ENCODE assay signal across 13 cellular contexts in the genomic region with DNA sequence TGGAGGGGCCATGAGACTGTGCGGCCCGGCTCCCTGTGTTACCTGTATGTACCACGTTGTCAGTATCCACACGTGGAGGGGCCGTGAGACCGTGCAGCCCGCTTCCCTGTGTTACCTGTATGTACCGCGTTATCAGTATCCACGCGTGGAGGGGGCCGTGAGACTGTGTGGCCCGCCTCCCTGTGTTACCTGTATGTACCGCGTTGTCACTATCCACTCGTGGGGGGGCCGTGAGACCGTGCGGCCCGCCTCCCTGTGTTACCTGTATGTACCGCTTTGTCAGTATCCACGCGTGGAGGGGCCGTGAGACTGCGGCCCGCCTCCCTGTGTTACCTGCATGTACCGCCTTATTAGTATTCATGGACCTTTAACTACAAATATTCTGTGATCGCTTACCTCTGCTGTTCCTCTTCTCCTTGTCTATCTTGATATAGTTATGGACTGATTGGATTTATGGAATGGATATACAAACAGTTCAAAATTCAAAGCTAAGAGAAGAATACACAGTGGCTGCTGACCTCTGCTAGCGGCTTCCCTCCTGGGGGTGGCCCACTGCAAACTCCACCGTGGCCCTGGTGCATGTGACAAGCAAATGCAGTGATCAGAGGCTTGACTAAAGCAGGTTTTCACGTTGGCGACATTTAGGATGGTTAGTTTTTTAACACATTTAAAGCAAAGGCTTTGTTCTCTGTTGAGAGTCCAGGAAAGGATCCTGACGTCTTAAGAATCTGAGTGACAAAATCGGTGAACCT. TPM values are rescaled to one million over a fixed set of nuclear protein-coding genes. Genes with fewer than 3 reads are reported as not detected.
A peak's percentile ranks its signal among the peaks of the same experiment; 100 is the strongest.
DNase-seq lines count a peak whose midpoint lies in the region; ATAC-seq and TF ChIP-seq lines count a peak whose summit lies in the region.
"Had no signal": no experiment of that assay in that cellular context is flagged by ENCODE, and none has a peak within 500 bp of the region (broad histone marks: within the 10 kb centered on the region; RNA-seq: fewer than 3 reads in every experiment).

No MANE protein-coding gene starts in this region.

- H2BK120ac ChIP-seq in neuronal stem cell (ENCODE audit: low read depth, low read length) = no peak overlapping the region

- intact Hi-C loops in heart right ventricle (cut with DNase I) (loop anchor here in 3 of 10 donors (5.0 kb wide), 1 partner anchor 36 kb away; the partner anchor contains the start of gene ATP11A (in 3 of the 3)), left cardiac atrium (cut with DNase I) (loop anchor here in 1 of 2 donors (5.0 kb wide), 1 partner anchor 36 kb away; the partner anchor contains the start of gene ATP11A), left ventricle myocardium inferior (cut with micrococcal nuclease) (no loop called here)

- no peak for TF ChIP-seq CTCF in heart right ventricle (IDR thresholded peaks at IDR 0.05)
- TF ChIP-seq CTCF in left ventricle myocardium inferior (IDR thresholded peaks at IDR 0.05; ENCODE audit: borderline replicate concordance) = no peak

- H3K4me3 ChIP-seq in heart right ventricle (no peak overlapping the region), left ventricle myocardium inferior (no peak overlapping the region), neuronal stem cell (ENCODE audit: low read length in 2 of 2) (no peak overlapping the region)

- no peak overlapping the region for H2BK5ac ChIP-seq in neuronal stem cell (ENCODE audit: low read length)

- no peak overlapping the region for H3K4me2 ChIP-seq in neuronal stem cell (ENCODE audit: insufficient read depth, low read length, poor library complexity, severe bottlenecking)

- H2AK5ac ChIP-seq in neuronal stem cell (ENCODE audit: low read depth, low read length) = no peak overlapping the region

- no peaks in the 10 kb centered on the region for H3K36me3 ChIP-seq in heart right ventricle
- H3K36me3 ChIP-seq in left ventricle myocardium inferior = no peaks in the 10 kb centered on the region
- H3K36me3 ChIP-seq in neuronal stem cell (replicated peaks in 1 of 2; ENCODE audit: control insufficient read depth in 2 of 2, insufficient read depth in 2 of 2, low read length in 2 of 2) = no peaks in the 10 kb centered on the region

- H3K27ac ChIP-seq in heart right ventricle (peak overlapping the region; percentile 46 to 93 (median 86)), left ventricle myocardium inferior (replicated peaks) (peak overlapping the region; percentile 89), neuronal stem cell (replicated peaks; ENCODE audit: low read length) (no peak overlapping the region)

- H3K27me3 ChIP-seq in heart right ventricle (no peaks in the 10 kb centered on the region), left ventricle myocardium inferior (ENCODE audit: low read depth) (no peaks in the 10 kb centered on the region), neuronal stem cell (ENCODE audit: control insufficient read depth in 3 of 3, insufficient read depth in 3 of 3, low read depth in 1 of 3, low read length in 3 of 3) (no peaks in the 10 kb centered on the region)

- no peaks in the 10 kb centered on the region for H3K9me3 ChIP-seq in heart right ventricle
- no peaks in the 10 kb centered on the region for H3K9me3 ChIP-seq in left ventricle myocardium inferior (replicated peaks)
- H3K9me3 ChIP-seq in neuronal stem cell (replicated peaks in 1 of 2; ENCODE audit: control insufficient read depth in 2 of 2, insufficient read depth in 1 of 2, low read depth in 1 of 2, low read length in 2 of 2) = no peaks in the 10 kb centered on the region

- peak overlapping the region; percentile 71 for H3K9ac ChIP-seq in neuronal stem cell (ENCODE audit: low read depth, low read length, poor library complexity)

- H3K14ac ChIP-seq in neuronal stem cell (ENCODE audit: low read length) = no peak overlapping the region

- DNase-seq in heart right ventricle (no peak), left cardiac atrium (no peak), left ventricle myocardium inferior (no peak), neuronal stem cell (ENCODE audit: low spot score) (no peak), NCI-H526 treated with DMSO at 0.1 percent for 48 hours (lab: John Stamatoyannopoulos, UW) (no peak), kidney tubule cell (ENCODE audit: low spot score) (no peak)
- DNase-seq in activated T-cell treated with anti-CD3 and anti-CD28 coated beads, Interleukin-2, amount 50 U/mL, for 1 hour = no peak
- DNase-seq: DMS53, KBM-7, NCI-H1436 treated with DMSO at 0.1 percent for 48 hours, NCI-H2081, NCI-H524 treated with DMSO at 0.1 percent for 48 hours had no signal

- H3K18ac ChIP-seq in neuronal stem cell (ENCODE audit: low read length) = peak overlapping the region; percentile 24

- H2BK15ac ChIP-seq in neuronal stem cell (ENCODE audit: low read length) = peak overlapping the region; percentile 4

- H2BK12ac ChIP-seq in neuronal stem cell (ENCODE audit: low read length) = no peak overlapping the region

- WGBS in heart right ventricle, 2 donors = 90 to 92% methylated on average over 34 of the region's 34 CpGs
- no CpG with 5 or more reads among the region's 34 CpGs for WGBS in neuronal stem cell (ENCODE audit: extremely low coverage in 2 of 2, insufficient read length in 2 of 2, insufficient replicate concordance in 1 of 2), 2 donors

- peak overlapping the region; percentile 4 for H3K4ac ChIP-seq in neuronal stem cell (ENCODE audit: low read length)

- H4K8ac ChIP-seq in neuronal stem cell (ENCODE audit: low read depth, low read length) = peak overlapping the region; percentile 25

- peaks cover 15 to 85% (median 59%) of the 10 kb centered on the region in 9 donors for H3K4me1 ChIP-seq in heart right ventricle
- peaks cover 91% of the 10 kb centered on the region for H3K4me1 ChIP-seq in left ventricle myocardium inferior
- H3K4me1 ChIP-seq in neuronal stem cell (ENCODE audit: control insufficient read depth in 2 of 2, insufficient read depth in 1 of 2, low read depth in 1 of 2, low read length in 2 of 2) = peaks cover 19 to 25% of the 10 kb centered on the region in 2 donors

- H3K79me1 ChIP-seq in neuronal stem cell (ENCODE audit: low read depth, low read length) = peaks cover 35% of the 10 kb centered on the region

- peak overlapping the region; percentile 59 for H3K23ac ChIP-seq in neuronal stem cell (ENCODE audit: low read depth, low read length, poor library complexity)

- no peak for ATAC-seq in heart right ventricle
- no peak for ATAC-seq in left cardiac atrium
- ATAC-seq in HG03280 (IDR thresholded peaks at IDR 0.05; ENCODE audit: unreplicated experiment) = no peak

- H2AFZ ChIP-seq in neuronal stem cell (ENCODE audit: low read length) = no peak overlapping the region

- no peak overlapping the region for H4K91ac ChIP-seq in neuronal stem cell (ENCODE audit: low read depth, low read length, poor library complexity)

RNA-seq across cellular contexts. Expression of gene ATP11A, which starts 38.7 kb away (rescaled TPM):
- 100 to 1,000 TPM in 6 of 10 donors, 10 to 100 TPM in 4; 81.1 to 164 (median 118) TPM for total RNA-seq in heart right ventricle
- polyA plus RNA-seq in heart right ventricle = 10 to 100 TPM; 20.0 to 24.9 TPM
- total RNA-seq in left cardiac atrium = 10 to 100 TPM; 58.5 to 69.9 TPM
- total RNA-seq in left ventricle myocardium inferior = 106 TPM
- polyA plus RNA-seq in neuronal stem cell (2013, experiment 1 of 2) = 22.9 TPM
- polyA plus RNA-seq in neuronal stem cell (2013, experiment 2 of 2) = 23.4 TPM
